26 cellular contexts compared by ENCODE assay signal in genomic region chr19:47323872-47324271, GRCh38. TPM values are rescaled to one million over a fixed set of nuclear protein-coding genes. Genes with fewer than 3 reads are reported as not detected.
DNase-seq lines count a peak whose midpoint lies in the region; ATAC-seq and TF ChIP-seq lines count a peak whose summit lies in the region.
"Had no signal": no experiment of that assay in that cellular context is flagged by ENCODE, and none has a peak within 500 bp of the region (broad histone marks: within the 10 kb centered on the region; RNA-seq: fewer than 3 reads in every experiment).

No MANE protein-coding gene starts in this region.

- no peaks in the 10 kb centered on the region for H3K79me2 ChIP-seq in GM23338 (replicated peaks; ENCODE audit: insufficient read depth)

- no peak for TF ChIP-seq POLR2A in stomach (IDR thresholded peaks at IDR 0.05)

- intact Hi-C loops in lower lobe of right lung (cut with DNase I) (no loop called here), stomach (cut with DNase I; ENCODE audit: low total_unique reads) (loop anchor here (10.0 kb wide), 1 partner anchor 81 kb away; no protein-coding TSS in a partner anchor)

- TF ChIP-seq CTCF in GM23338 (conservative IDR thresholded peaks at IDR 0.05; ENCODE audit: low read depth in 2 of 2) (no peak), lower lobe of right lung (IDR thresholded peaks at IDR 0.05) (no peak), stomach (IDR thresholded peaks at IDR 0.05) (no peak)

- H2AFZ ChIP-seq in GM23338 = peak overlapping the region; percentile 59; the same call in 1 of the 2 replicates

- H3K27ac Mint-ChIP-seq in GM23338 = no peak overlapping the region; the same call in 1 of the 2 replicates
- H3K27ac Mint-ChIP-seq: activated naive CD8-positive, alpha-beta T cell treated with anti-CD3 and anti-CD28 coated beads for 36 hours; activated T-cell treated with anti-CD3 and anti-CD28 coated beads, Interleukin-2, amount 50 U/mL, for 72 hours; CD8-positive, alpha-beta T cell had no signal

- H3K9me3 Mint-ChIP-seq in GM23338 = no peaks in the 10 kb centered on the region; the same call in 2 of the 3 replicates
- H3K9me3 Mint-ChIP-seq: activated naive CD8-positive, alpha-beta T cell treated with anti-CD3 and anti-CD28 coated beads for 36 hours; activated T-cell treated with anti-CD3 and anti-CD28 coated beads, Interleukin-2, amount 50 U/mL, for 72 hours had no signal

- 80 to 84% (median 84%) methylated on average over 12 of the region's 12 CpGs for WGBS in stomach, 5 donors

- H3K36me3 Mint-ChIP-seq in GM23338 (ENCODE audit: low read depth) = no peaks in the 10 kb centered on the region; the same call in 2 of the 3 replicates
- H3K36me3 Mint-ChIP-seq: activated naive CD8-positive, alpha-beta T cell treated with anti-CD3 and anti-CD28 coated beads for 36 hours; CD8-positive, alpha-beta T cell had no signal

- H3K27me3 ChIP-seq in GM23338 (ENCODE audit: insufficient read depth) (no peaks in the 10 kb centered on the region), duodenal mucosa (ENCODE audit: control insufficient read depth in 1 of 2, insufficient read depth in 2 of 2, low read length in 2 of 2) (peaks cover 0 to 4% of the 10 kb centered on the region in 2 donors), lower lobe of right lung (ENCODE audit: low read depth) (peaks cover 9% of the 10 kb centered on the region), stomach (peaks cover 0 to 47% (median 0%) of the 10 kb centered on the region in 3 donors)
- H3K27me3 ChIP-seq: pancreas, Peyer's patch had no signal

- H3K4me3 Mint-ChIP-seq in GM23338 = no peak overlapping the region
- H3K4me3 Mint-ChIP-seq: activated naive CD8-positive, alpha-beta T cell treated with anti-CD3 and anti-CD28 coated beads for 36 hours; activated T-cell treated with anti-CD3 and anti-CD28 coated beads, Interleukin-2, amount 50 U/mL, for 72 hours; CD8-positive, alpha-beta T cell; naive thymus-derived CD8-positive, alpha-beta T cell had no signal

- no peaks in the 10 kb centered on the region for H3K9me3 ChIP-seq in duodenal mucosa (ENCODE audit: control insufficient read depth in 1 of 2, low read length in 2 of 2)
- H3K9me3 ChIP-seq in lower lobe of right lung = no peaks in the 10 kb centered on the region
- H3K9me3 ChIP-seq in stomach = peaks cover 0 to 6% (median 0%) of the 10 kb centered on the region in 4 donors
- H3K9me3 ChIP-seq: pancreas, Peyer's patch had no signal

- no peak overlapping the region for H3K9ac ChIP-seq in duodenal mucosa (ENCODE audit: low read depth in 1 of 2, low read length in 2 of 2)

- H3F3A ChIP-seq in GM23338 (replicated peaks; ENCODE audit: low read depth) = no peaks in the 10 kb centered on the region; the same call in 1 of the 2 replicates

- H3K27ac ChIP-seq in GM23338 (ENCODE audit: low read depth) = no peak overlapping the region
- peak overlapping the region; percentile 11 for H3K27ac ChIP-seq in duodenal mucosa (ENCODE audit: low read depth, low read length)
- H3K27ac ChIP-seq in lower lobe of right lung = peak overlapping the region; percentile 68
- H3K27ac ChIP-seq in stomach = peak overlapping the region in 3 of 5 donors; percentile 29 to 65 (median 50)
- H3K27ac ChIP-seq: SK-N-MC had no signal

- no peaks in the 10 kb centered on the region for H3K4me1 ChIP-seq in GM23338 (ENCODE audit: insufficient read depth)
- peaks cover 0 to 3% of the 10 kb centered on the region in 2 donors for H3K4me1 ChIP-seq in duodenal mucosa (ENCODE audit: control insufficient read depth in 1 of 2, insufficient read depth in 2 of 2, low read length in 2 of 2)
- peaks cover 5% of the 10 kb centered on the region for H3K4me1 ChIP-seq in lower lobe of right lung
- H3K4me1 ChIP-seq in stomach = no peaks in the 10 kb centered on the region
- H3K4me1 ChIP-seq: pancreas, Peyer's patch had no signal

- TF ChIP-seq EP300 in stomach (IDR thresholded peaks at IDR 0.05) = no peak

- H3K4me1 Mint-ChIP-seq in GM23338 = no peaks in the 10 kb centered on the region
- H3K4me1 Mint-ChIP-seq: activated naive CD8-positive, alpha-beta T cell treated with anti-CD3 and anti-CD28 coated beads for 36 hours had no signal

- H3K9me2 ChIP-seq in GM23338 (ENCODE audit: insufficient read depth) = no peaks in the 10 kb centered on the region

- no peaks in the 10 kb centered on the region for H3K36me3 ChIP-seq in GM23338 (ENCODE audit: insufficient read depth)
- no peaks in the 10 kb centered on the region for H3K36me3 ChIP-seq in duodenal mucosa (ENCODE audit: control insufficient read depth in 1 of 2, insufficient read depth in 2 of 2, low read length in 2 of 2)
- H3K36me3 ChIP-seq in lower lobe of right lung = peaks cover 8% of the 10 kb centered on the region
- peaks cover 0 to 12% (median 0%) of the 10 kb centered on the region in 4 donors for H3K36me3 ChIP-seq in stomach
- H3K36me3 ChIP-seq: pancreas, Peyer's patch had no signal

- no peak overlapping the region for H3K4me3 ChIP-seq in GM23338
- H3K4me3 ChIP-seq in duodenal mucosa (ENCODE audit: low read depth in 1 of 2, low read length in 2 of 2) = no peak overlapping the region
- peak overlapping the region; percentile 19 for H3K4me3 ChIP-seq in lower lobe of right lung
- no peak overlapping the region for H3K4me3 ChIP-seq in stomach
- H3K4me3 ChIP-seq: GM12878, pancreas, SK-N-MC, smooth muscle cell had no signal

- ATAC-seq in GM23338 (no peak; the same call in 2 of the 3 replicates), lower lobe of right lung (peak; percentile 49 to 62)
- ATAC-seq: activated T-cell treated with anti-CD3 and anti-CD28 coated beads, Interleukin-2, amount 50 U/mL, for 72 hours; CD8-positive, alpha-beta T cell; GM12878; naive thymus-derived CD8-positive, alpha-beta T cell had no signal

- DNase-seq in GM23338 (ENCODE audit: low spot score) (no peak), lower lobe of right lung (no peak), stomach (no peak), amygdala (lab: John Stamatoyannopoulos, UW) (no peak), SW480 (ENCODE audit: low spot score) (no peak), HK-2 (ENCODE audit: unreplicated experiment) (no peak)
- DNase-seq in effector CD8-positive, alpha-beta T cell (lab: John Stamatoyannopoulos, UW) = no peak
- DNase-seq: activated naive CD8-positive, alpha-beta T cell treated with anti-CD3 and anti-CD28 coated beads for 36 hours; activated T-cell treated with anti-CD3 and anti-CD28 coated beads, Interleukin-2, amount 50 U/mL, for 72 hours; CD8-positive, alpha-beta T cell; DMS53; erythroblast; naive thymus-derived CD8-positive, alpha-beta T cell; NCI-H774; stimulated activated CD4-positive, alpha-beta T cell treated with anti-CD3 and anti-CD28 coated beads, Interleukin-4, amount 100 ng/mL, for 4 hours; T-helper 9 cell had no signal

- H3K4me2 ChIP-seq in GM23338 = no peak overlapping the region
- H3K4me2 ChIP-seq: smooth muscle cell had no signal

- no peaks in the 10 kb centered on the region for H4K20me1 ChIP-seq in GM23338 (replicated peaks; ENCODE audit: insufficient read depth)

- H3K27me3 Mint-ChIP-seq in GM23338 (ENCODE audit: insufficient read depth, low read depth, poor library complexity) = peaks cover 6% of the 10 kb centered on the region

TF ChIP-seq in GM23338, 12 proteins besides CTCF, POLR2A, EP300 and RAD21 (continues in another document):
- TF ChIP-seq EZH2phosphoT487 (IDR thresholded peaks at IDR 0.05; ENCODE audit: unreplicated experiment) (no peak), STAT1 (IDR thresholded peaks at IDR 0.05; ENCODE audit: unreplicated experiment) (no peak)

RNA-seq across cellular contexts. Expression of gene C5AR2, which starts 8.1 kb away (rescaled TPM):
- total RNA-seq in GM23338 (2014; rRNA removed; shearing (Covaris generic)) = 0.28 TPM in 1 of 2 replicates, not detected in the other
- polyA plus RNA-seq in GM23338 (2016; fragmentation: Nextera tagmentation; extraction: Ambion mirVana) = not detected in 2 replicates
- 6.4 TPM for total RNA-seq in lower lobe of right lung
- 10 to 100 TPM in 1 of 5 donors, under 1 TPM in 2, not detected in 2; 0.73 to 11.1 (median 0.87) TPM for total RNA-seq in stomach
- under 1 TPM; 0.13 to 0.93 (median 0.76) TPM for polyA plus RNA-seq in stomach
- total RNA-seq: activated CD8-positive, alpha-beta memory T cell treated with anti-CD3 and anti-CD28 coated beads for 36 hours; activated naive CD8-positive, alpha-beta T cell treated with anti-CD3 and anti-CD28 coated beads for 36 hours; activated T-cell treated with anti-CD3 and anti-CD28 coated beads, Interleukin-2, amount 50 U/mL, for 72 hours; CD8-positive, alpha-beta T cell; GM12878; HT1080 had no signal
- polyA plus RNA-seq: naive thymus-derived CD8-positive, alpha-beta T cell; smooth muscle cell had no signal

RNA-seq across cellular contexts. Expression of gene C5AR1, which starts 14.2 kb away (rescaled TPM):
- 0.58 TPM in 1 of 2 replicates, not detected in the other for total RNA-seq in GM23338 (2014; rRNA removed; shearing (Covaris generic))
- 0.08 TPM in 1 of 2 replicates, not detected in the other for polyA plus RNA-seq in GM23338 (2016; fragmentation: Nextera tagmentation; extraction: Ambion mirVana)
- total RNA-seq in lower lobe of right lung = 79.9 TPM
- total RNA-seq in stomach = 10 to 100 TPM in 1 of 5 donors, 1 to 10 TPM in 3, under 1 TPM in 1; 0.45 to 15.2 (median 1.9) TPM
- polyA plus RNA-seq in stomach = 1 to 10 TPM; 2.3 to 7.2 (median 3.5) TPM
- total RNA-seq: dermis microvascular lymphatic vessel endothelial cell, HT1080, lung microvascular endothelial cell had no signal

RNA-seq across cellular contexts. Expression of gene DHX34, which starts 25.2 kb away (rescaled TPM):
- 42.8 and 50.1 TPM in 2 replicates for total RNA-seq in GM23338 (2014; rRNA removed; shearing (Covaris generic))
- 16.3 and 16.7 TPM in 2 replicates for polyA plus RNA-seq in GM23338 (2016; fragmentation: Nextera tagmentation; extraction: Ambion mirVana)
- total RNA-seq in lower lobe of right lung = 14.5 TPM
- 10 to 100 TPM in 4 of 5 donors, 1 to 10 TPM in 1; 8.1 to 28.6 (median 13.4) TPM for total RNA-seq in stomach
- 1 to 10 TPM; 6.9 to 9.7 (median 9.0) TPM for polyA plus RNA-seq in stomach

RNA-seq across cellular contexts. Expression of gene INAFM1, which starts 49.2 kb away (rescaled TPM):
- total RNA-seq in GM23338 (2014; rRNA removed; shearing (Covaris generic)) = 1.7 and 2.9 TPM in 2 replicates
- polyA plus RNA-seq in GM23338 (2016; fragmentation: Nextera tagmentation; extraction: Ambion mirVana) = 10.2 and 12.7 TPM in 2 replicates
- 18.0 TPM for total RNA-seq in lower lobe of right lung
- 1 to 10 TPM in 4 of 5 donors, not detected in 1; 1.8 to 7.7 (median 4.5) TPM for total RNA-seq in stomach
- 10 to 100 TPM; 14.1 to 48.0 (median 18.7) TPM for polyA plus RNA-seq in stomach
